Comparison of ENCODE assay signal across 14 cellular contexts in the genomic region with DNA sequence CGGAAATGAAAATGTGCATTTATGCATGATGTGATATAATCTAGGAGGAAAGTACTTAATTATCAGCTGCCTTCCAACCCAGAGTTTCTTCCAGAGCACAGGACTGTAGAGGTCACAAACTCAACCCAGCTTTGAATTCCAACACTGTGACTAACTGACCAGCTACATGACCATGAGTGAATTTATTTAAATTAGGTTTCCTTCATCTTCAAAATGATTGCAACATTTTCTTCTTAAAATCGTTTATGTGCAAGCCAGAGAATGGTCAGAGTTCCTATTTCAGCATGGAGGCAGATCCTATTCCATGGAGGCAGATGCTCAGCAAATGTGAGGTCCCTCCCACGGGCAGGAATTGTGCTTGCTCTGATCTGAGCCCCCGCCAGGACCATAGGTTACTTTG. TPM values are rescaled to one million over a fixed set of nuclear protein-coding genes. Genes with fewer than 3 reads are reported as not detected.
A peak's percentile ranks its signal among the peaks of the same experiment; 100 is the strongest.
DNase-seq lines count a peak whose midpoint lies in the region; ATAC-seq and TF ChIP-seq lines count a peak whose summit lies in the region.
"Had no signal": no experiment of that assay in that cellular context is flagged by ENCODE, and none has a peak within 500 bp of the region (broad histone marks: within the 10 kb centered on the region; RNA-seq: fewer than 3 reads in every experiment).

No MANE protein-coding gene starts in this region.

- peak overlapping the region; percentile 62 for H3K4me3 Mint-ChIP-seq in HFFc6
- H3K4me3 Mint-ChIP-seq: activated naive CD4-positive, alpha-beta T cell treated with anti-CD3 and anti-CD28 coated beads, Interleukin-2, amount 50 U/mL, for 24 hours; naive B cell; T-helper 1 cell treated with Interleukin-12 subunit alpha and Interleukin-12 subunit beta and Interleukin-4 antibody, amounts not matched to agents 30 μg/mL and 1 μg/mL, for 36 hours had no signal

- H3K9me3 Mint-ChIP-seq in HFFc6: no peaks in the 10 kb centered on the region
- H3K9me3 Mint-ChIP-seq: activated naive CD4-positive, alpha-beta T cell treated with anti-CD3 and anti-CD28 coated beads, Interleukin-2, amount 50 U/mL, for 24 hours; naive B cell; T-helper 1 cell treated with Interleukin-12 subunit alpha and Interleukin-12 subunit beta and Interleukin-4 antibody, amounts not matched to agents 30 μg/mL and 1 μg/mL, for 36 hours had no signal

- H3K4me1 Mint-ChIP-seq in HFFc6 (ENCODE audit: low read depth): peaks cover 34% of the 10 kb centered on the region
- H3K4me1 Mint-ChIP-seq: activated naive CD4-positive, alpha-beta T cell treated with anti-CD3 and anti-CD28 coated beads, Interleukin-2, amount 50 U/mL, for 24 hours had no signal

- H3K4me3 ChIP-seq in foreskin fibroblast (ENCODE audit: low read depth in 1 of 2, low read length in 2 of 2): no peak overlapping the region
- H3K4me3 ChIP-seq: transverse colon had no signal

- peaks cover 47% of the 10 kb centered on the region for H3K36me3 Mint-ChIP-seq in HFFc6 (ENCODE audit: low read depth)

- no peak for ATAC-seq in GM18868 (IDR thresholded peaks at IDR 0.05; ENCODE audit: unreplicated experiment)
- no peak for ATAC-seq in HG03432 (IDR thresholded peaks at IDR 0.05; ENCODE audit: unreplicated experiment)

- peak; percentile 85 for DNase-seq in HFFc6
- DNase-seq in amniotic stem cell (lab: John Stamatoyannopoulos, UW): peak; percentile 11
- DNase-seq in foreskin fibroblast: peak; percentile 82 to 91
- DNase-seq in stromal cell of bone marrow (ENCODE audit: low read depth): peak; percentile 73
- DNase-seq in DMS 273 treated with DMSO at 0.1 percent for 48 hours (lab: John Stamatoyannopoulos, UW): no peak
- no peak for DNase-seq in superior temporal gyrus (ENCODE audit: extremely low spot score)
- DNase-seq: activated CD4-positive, alpha-beta T cell treated with anti-CD3 and anti-CD28 coated beads, Interleukin-2, amount 50 U/mL, for 48 hours; naive B cell; NCI-H2107; transverse colon had no signal

- H3K27me3 Mint-ChIP-seq in HFFc6 (ENCODE audit: insufficient read depth): no peaks in the 10 kb centered on the region
- H3K27me3 Mint-ChIP-seq: activated naive CD4-positive, alpha-beta T cell treated with anti-CD3 and anti-CD28 coated beads, Interleukin-2, amount 50 U/mL, for 24 hours; naive B cell had no signal

- TF ChIP-seq CTCF in HFFc6 (IDR thresholded peaks at IDR 0.05): no peak
- no peak for TF ChIP-seq CTCF in foreskin fibroblast (IDR thresholded peaks at IDR 0.05; ENCODE audit: low read depth, low read length)

- H3K27ac Mint-ChIP-seq in HFFc6: peak overlapping the region; percentile 89
- H3K27ac Mint-ChIP-seq: T-helper 1 cell treated with Interleukin-12 subunit alpha and Interleukin-12 subunit beta and Interleukin-4 antibody, amounts not matched to agents 30 μg/mL and 1 μg/mL, for 36 hours had no signal

RNA-seq across cellular contexts. Expression of gene OSBP, which starts 42.4 kb away (rescaled TPM):
- total RNA-seq in HFFc6 (2021; fragmentation: NEBNext Ultra II Directional; extraction: Animal tissue kit (Norgen Biotek cat#: 25700)): 10 to 100 TPM; 39.0 to 45.6 (median 42.9) TPM

Comparison
In these comparisons a context has a peak if more than half of its experiments do, and no peak if none do; other contexts are left out.
1. DNase-seq: peak in HFFc6 (single experiment), amniotic stem cell (single experiment), foreskin fibroblast (2 of 2) and stromal cell of bone marrow (single experiment); none in DMS 273 treated with DMSO at 0.1 percent for 48 hours (single experiment) and superior temporal gyrus (single experiment).